6 cellular contexts compared by ENCODE assay signal in genomic region chr5:98436672-98437071, GRCh38.
"Had no signal": no experiment of that assay in that cellular context is flagged by ENCODE, and none has a peak within 500 bp of the region (broad histone marks: within the 10 kb centered on the region; RNA-seq: fewer than 3 reads in every experiment).

No MANE protein-coding gene starts in this region.

- DNase-seq: H9, HCEC 1CT, IMR-90, KG1 had no signal

- H3K4me3 ChIP-seq: GM23338, K562 had no signal

- ATAC-seq: GM23338, K562 had no signal
